Comparison of ENCODE assay signal across 21 cellular contexts in genomic region chr2:237280937-237281336, GRCh38.
DNase-seq lines count a peak whose midpoint lies in the region; ATAC-seq and TF ChIP-seq lines count a peak whose summit lies in the region.
"Had no signal": no experiment of that assay in that cellular context is flagged by ENCODE, and none has a peak within 500 bp of the region (broad histone marks: within the 10 kb centered on the region; RNA-seq: fewer than 3 reads in every experiment).

No MANE protein-coding gene starts in this region.

- H3K36me3 Mint-ChIP-seq in nephron (ENCODE audit: low read depth), result peaks cover 4% of the 10 kb centered on the region
- no peaks in the 10 kb centered on the region for H3K36me3 Mint-ChIP-seq in activated CD4-positive, alpha-beta memory T cell treated with anti-CD3 and anti-CD28 coated beads, Interleukin-2, amount 10 ng/mL, durations not matched to agents 7 days and 5 days (ENCODE audit: low read depth)
- no peaks in the 10 kb centered on the region for H3K36me3 Mint-ChIP-seq in activated CD4-positive, alpha-beta T cell treated with anti-CD3 and anti-CD28 coated beads, Interleukin-2, amount 10 ng/mL, durations not matched to agents 7 days and 5 days (ENCODE audit: low read depth)
- H3K36me3 Mint-ChIP-seq: activated naive CD4-positive, alpha-beta T cell treated with anti-CD3 and anti-CD28 coated beads, Interleukin-2, amount 50 U/mL, for 72 hours; immature natural killer cell had no signal

- H3K18ac ChIP-seq in IMR-90 (ENCODE audit: low read depth, low read length), result peak overlapping the region; percentile 92

- H3K4ac ChIP-seq in IMR-90 (ENCODE audit: low read depth, low read length), result peak overlapping the region; percentile 100

- ATAC-seq in IMR-90 (ENCODE audit: low read depth), result no peak
- no peak for ATAC-seq in HG03025 (IDR thresholded peaks at IDR 0.05; ENCODE audit: low FRiP score, unreplicated experiment)
- ATAC-seq: activated CD4-positive, CD25-positive, alpha-beta regulatory T cell treated with anti-CD3 and anti-CD28 coated beads, Interleukin-2, amount 50 U/mL, for 24 hours; activated naive CD4-positive, alpha-beta T cell treated with anti-CD3 and anti-CD28 coated beads, Interleukin-2, amount 50 U/mL, for 72 hours; stimulated activated naive CD8-positive, alpha-beta T cell treated with anti-CD3 and anti-CD28 coated beads, Interleukin-15, Interleukin-2, amounts not matched to agents 100 U/mL and 50 U/mL, for 24 hours; upper lobe of right lung had no signal

- H2BK15ac ChIP-seq in IMR-90 (ENCODE audit: low read depth, low read length), result peak overlapping the region; percentile 93

- no peak overlapping the region for H2AFZ ChIP-seq in IMR-90 (replicated peaks; ENCODE audit: low read length, poor library complexity)

- dilution Hi-C loops in IMR-90 (cut with HindIII; ENCODE audit: low sequenced_read_pairs, unreplicated experiment), result no loop called here

- H2AK9ac ChIP-seq in IMR-90 (replicated peaks; ENCODE audit: low read depth, low read length, poor library complexity), result peak overlapping the region; percentile 85

- peak overlapping the region; percentile 58 to 92 (median 87) for H3K27ac Mint-ChIP-seq in nephron
- H3K27ac Mint-ChIP-seq in activated CD4-positive, alpha-beta memory T cell treated with anti-CD3 and anti-CD28 coated beads, Interleukin-2, amount 10 ng/mL, durations not matched to agents 7 days and 5 days, result no peak overlapping the region
- H3K27ac Mint-ChIP-seq in activated CD4-positive, alpha-beta T cell treated with anti-CD3 and anti-CD28 coated beads, Interleukin-2, amount 10 ng/mL, durations not matched to agents 7 days and 5 days, result no peak overlapping the region
- H3K27ac Mint-ChIP-seq: activated naive CD4-positive, alpha-beta T cell treated with anti-CD3 and anti-CD28 coated beads, Interleukin-2, amount 50 U/mL, for 72 hours; immature natural killer cell had no signal

- peak overlapping the region; percentile 84 for H3K9ac ChIP-seq in IMR-90 (ENCODE audit: low read depth, low read length)
- no peak overlapping the region for H3K9ac ChIP-seq in subcutaneous abdominal adipose tissue (ENCODE audit: low read length in 5 of 5)

- no peak for TF ChIP-seq CTCF in IMR-90 (conservative IDR thresholded peaks at IDR 0.05; ENCODE audit: low read depth, low read length)
- no peak for TF ChIP-seq CTCF in brain microvascular endothelial cell (IDR thresholded peaks at IDR 0.05; ENCODE audit: low read depth, low read length, missing control alignments)
- no peak for TF ChIP-seq CTCF in nephron (IDR thresholded peaks at IDR 0.05; ENCODE audit: unreplicated experiment in 3 of 3)

- H3K4me1 ChIP-seq in IMR-90 (ENCODE audit: control insufficient read depth, insufficient read depth, low read length) (peaks cover 36% of the 10 kb centered on the region), subcutaneous abdominal adipose tissue (ENCODE audit: control insufficient read depth in 5 of 5, insufficient read depth in 5 of 5, low read length in 5 of 5) (peaks cover 7 to 34% (median 30%) of the 10 kb centered on the region in 5 donors)
- H3K4me1 ChIP-seq: upper lobe of right lung had no signal

- intact Hi-C loops in IMR-90 (cut with micrococcal nuclease), result loop anchor here (1.0 to 2.0 kb wide), 3 partner anchors 24 to 110 kb away; no protein-coding TSS in a partner anchor

- H4K5ac ChIP-seq in IMR-90 (ENCODE audit: low read depth, low read length), result peak overlapping the region; percentile 92

- H3K9me3 Mint-ChIP-seq in nephron, result peaks cover 9% of the 10 kb centered on the region
- no peaks in the 10 kb centered on the region for H3K9me3 Mint-ChIP-seq in activated CD4-positive, alpha-beta memory T cell treated with anti-CD3 and anti-CD28 coated beads, Interleukin-2, amount 10 ng/mL, durations not matched to agents 7 days and 5 days
- H3K9me3 Mint-ChIP-seq in activated CD4-positive, alpha-beta T cell treated with anti-CD3 and anti-CD28 coated beads, Interleukin-2, amount 10 ng/mL, durations not matched to agents 7 days and 5 days, result no peaks in the 10 kb centered on the region
- H3K9me3 Mint-ChIP-seq: activated naive CD4-positive, alpha-beta T cell treated with anti-CD3 and anti-CD28 coated beads, Interleukin-2, amount 50 U/mL, for 72 hours; immature natural killer cell had no signal

- peaks cover 51% of the 10 kb centered on the region for H3K4me1 Mint-ChIP-seq in nephron
- H3K4me1 Mint-ChIP-seq in activated CD4-positive, alpha-beta memory T cell treated with anti-CD3 and anti-CD28 coated beads, Interleukin-2, amount 10 ng/mL, durations not matched to agents 7 days and 5 days, result no peaks in the 10 kb centered on the region
- no peaks in the 10 kb centered on the region for H3K4me1 Mint-ChIP-seq in activated CD4-positive, alpha-beta T cell treated with anti-CD3 and anti-CD28 coated beads, Interleukin-2, amount 10 ng/mL, durations not matched to agents 7 days and 5 days
- H3K4me1 Mint-ChIP-seq: immature natural killer cell had no signal

- H4K91ac ChIP-seq in IMR-90 (ENCODE audit: insufficient read depth, low read depth, low read length), result peak overlapping the region; percentile 100

- H4K20me1 ChIP-seq in IMR-90 (ENCODE audit: insufficient read depth, low read length), result no peaks in the 10 kb centered on the region

- H3K23ac ChIP-seq in IMR-90 (ENCODE audit: low read depth, low read length), result peak overlapping the region; percentile 63

- peak overlapping the region; percentile 93 to 99 for H4K8ac ChIP-seq in IMR-90 (ENCODE audit: low read depth in 2 of 2, low read length in 2 of 2)

- peaks cover 4% of the 10 kb centered on the region for H3K27me3 Mint-ChIP-seq in nephron (ENCODE audit: low read depth)
- H3K27me3 Mint-ChIP-seq in activated CD4-positive, alpha-beta memory T cell treated with anti-CD3 and anti-CD28 coated beads, Interleukin-2, amount 10 ng/mL, durations not matched to agents 7 days and 5 days, result peaks cover 4% of the 10 kb centered on the region
- peaks cover 9% of the 10 kb centered on the region for H3K27me3 Mint-ChIP-seq in activated CD4-positive, alpha-beta T cell treated with anti-CD3 and anti-CD28 coated beads, Interleukin-2, amount 10 ng/mL, durations not matched to agents 7 days and 5 days

- no peak overlapping the region for H3K4me3 Mint-ChIP-seq in nephron
- H3K4me3 Mint-ChIP-seq in activated CD4-positive, alpha-beta memory T cell treated with anti-CD3 and anti-CD28 coated beads, Interleukin-2, amount 10 ng/mL, durations not matched to agents 7 days and 5 days, result no peak overlapping the region
- no peak overlapping the region for H3K4me3 Mint-ChIP-seq in activated CD4-positive, alpha-beta T cell treated with anti-CD3 and anti-CD28 coated beads, Interleukin-2, amount 10 ng/mL, durations not matched to agents 7 days and 5 days
- H3K4me3 Mint-ChIP-seq: immature natural killer cell had no signal

- H2BK5ac ChIP-seq in IMR-90 (ENCODE audit: low read depth, low read length, poor library complexity, severe bottlenecking), result peak overlapping the region; percentile 100

- POLR2A ChIA-PET in IMR-90 (lab: Charles Lee; ENCODE audit: unreplicated experiment), result interaction anchor here (0.5 to 4.2 kb wide), 11 partner anchors 10 to 395 kb away, joined by 3 to 23 read pairs (median 4); no protein-coding TSS in a partner anchor
- POLR2A ChIA-PET in activated CD4-positive, alpha-beta memory T cell treated with anti-CD3 and anti-CD28 coated beads, Interleukin-2, amount 10 ng/mL, durations not matched to agents 7 days and 5 days (lab: Charles Lee), result no interaction called here
- POLR2A ChIA-PET in activated CD4-positive, alpha-beta T cell treated with anti-CD3 and anti-CD28 coated beads, Interleukin-2, amount 10 ng/mL, durations not matched to agents 7 days and 5 days (lab: Charles Lee), result no interaction called here

- H3K4me2 ChIP-seq in IMR-90 (ENCODE audit: low read depth, low read length), result no peak overlapping the region

- H2BK20ac ChIP-seq in IMR-90 (ENCODE audit: low read depth, low read length), result peak overlapping the region; percentile 92

- DNase-seq in IMR-90 (peak; percentile 57), brain microvascular endothelial cell (no peak)
- no peak for DNase-seq in activated CD4-positive, alpha-beta memory T cell treated with anti-CD3 and anti-CD28 coated beads, Interleukin-2, amount 10 ng/mL, durations not matched to agents 7 days and 5 days
- DNase-seq in activated CD4-positive, alpha-beta T cell treated with anti-CD3 and anti-CD28 coated beads, Interleukin-2, amount 10 ng/mL, durations not matched to agents 7 days and 5 days, result no peak
- no peak for DNase-seq in activated naive CD4-positive, alpha-beta T cell treated with anti-CD3 and anti-CD28 coated beads, Interleukin-2, amount 50 U/mL, for 16 hours
- DNase-seq: activated T-cell treated with anti-CD3 and anti-CD28 coated beads, Interleukin-2, amount 50 U/mL, for 48 hours; AML-193; DND-41; immature natural killer cell; left ventricle myocardium superior; NCI-H1092; NCI-H1930; nucleus accumbens; stimulated activated naive CD8-positive, alpha-beta T cell treated with anti-CD3 and anti-CD28 coated beads, Interleukin-15, Interleukin-2, amounts not matched to agents 100 U/mL and 50 U/mL, for 24 hours; upper lobe of right lung had no signal

- H3K4me3 ChIP-seq in IMR-90 (ENCODE audit: insufficient read depth, low read depth, low read length), result no peak overlapping the region
- H3K4me3 ChIP-seq in brain microvascular endothelial cell (ENCODE audit: low read depth, low read length), result no peak overlapping the region
- H3K4me3 ChIP-seq in subcutaneous abdominal adipose tissue (ENCODE audit: low read depth in 1 of 5, low read length in 5 of 5), result no peak overlapping the region
- H3K4me3 ChIP-seq: coronary artery, upper lobe of right lung had no signal

- no peak for TF ChIP-seq RAD21 in IMR-90 (IDR thresholded peaks at IDR 0.05; ENCODE audit: low read length)

- H3K9me1 ChIP-seq in IMR-90 (ENCODE audit: insufficient read depth, low read length), result peaks cover 23% of the 10 kb centered on the region

- peak; percentile 73; the same call in 1 of the 2 replicates for TF ChIP-seq POLR2A in IMR-90 (IDR thresholded peaks at IDR 0.05; ENCODE audit: low read depth, low read length)

- no TSS peak for BruUV-seq in IMR-90 (replicated peaks; lab: Mats Ljungman, UMichigan)

- H2BK120ac ChIP-seq in IMR-90 (ENCODE audit: low read depth, low read length), result peak overlapping the region; percentile 100

- H3K9me3 ChIP-seq in IMR-90 (ENCODE audit: control insufficient read depth, insufficient read depth, low read length) (no peaks in the 10 kb centered on the region), subcutaneous abdominal adipose tissue (ENCODE audit: control insufficient read depth in 5 of 5, low read length in 5 of 5) (no peaks in the 10 kb centered on the region)
- H3K9me3 ChIP-seq: upper lobe of right lung had no signal

- no peaks in the 10 kb centered on the region for H3K27me3 ChIP-seq in IMR-90 (ENCODE audit: control insufficient read depth, insufficient read depth, low read length)
- H3K27me3 ChIP-seq in brain microvascular endothelial cell (replicated peaks), result no peaks in the 10 kb centered on the region
- no peaks in the 10 kb centered on the region for H3K27me3 ChIP-seq in subcutaneous abdominal adipose tissue (ENCODE audit: control insufficient read depth in 5 of 5, insufficient read depth in 4 of 5, low read length in 5 of 5)
- H3K27me3 ChIP-seq: upper lobe of right lung had no signal

- H3K27ac ChIP-seq in IMR-90 (ENCODE audit: insufficient read depth, low read length), result peak overlapping the region; percentile 97
- H3K27ac ChIP-seq in brain microvascular endothelial cell, result peak overlapping the region; percentile 98
- peak overlapping the region; percentile 38 for H3K27ac ChIP-seq in subcutaneous abdominal adipose tissue (ENCODE audit: low read depth, low read length)

- peak overlapping the region; percentile 99 for H2AK5ac ChIP-seq in IMR-90 (ENCODE audit: low read depth, low read length)

- H3K14ac ChIP-seq in IMR-90 (replicated peaks; ENCODE audit: low read depth, low read length), result peak overlapping the region; percentile 97

- peak overlapping the region; percentile 97 for H3K56ac ChIP-seq in IMR-90 (ENCODE audit: extremely low read depth, insufficient read depth, low read length)

- peaks cover 0 to 27% of the 10 kb centered on the region in 2 experiments; a peak in 2 of 4 replicates for H3K79me1 ChIP-seq in IMR-90 (ENCODE audit: low read depth in 1 of 2, low read length in 2 of 2)

- CTCF ChIA-PET in IMR-90 (lab: Yijun Ruan, JAX), result interaction anchor here (0.7 to 1.2 kb wide), 6 partner anchors 10 to 106 kb away, joined by 3 to 5 read pairs (median 3); no protein-coding TSS in a partner anchor
- CTCF ChIA-PET in activated CD4-positive, alpha-beta memory T cell treated with anti-CD3 and anti-CD28 coated beads, Interleukin-2, amount 10 ng/mL, durations not matched to agents 7 days and 5 days (lab: Charles Lee), result interaction anchor here (1.2 kb wide), 1 partner anchor 408 kb away, joined by 4 read pairs; no protein-coding TSS in a partner anchor
- CTCF ChIA-PET in activated CD4-positive, alpha-beta T cell treated with anti-CD3 and anti-CD28 coated beads, Interleukin-2, amount 10 ng/mL, durations not matched to agents 7 days and 5 days (lab: Charles Lee), result no interaction called here

- in situ Hi-C loops in IMR-90 (cut with MboI; ENCODE audit: low sequenced_read_pairs) (no loop called here), brain microvascular endothelial cell (cut with HindIII; ENCODE audit: low pct_ligation_motif_present, low sequenced_read_pairs) (no loop called here)

- no peaks in the 10 kb centered on the region for H3K36me3 ChIP-seq in IMR-90 (ENCODE audit: control insufficient read depth, insufficient read depth, low read length)
- no peaks in the 10 kb centered on the region for H3K36me3 ChIP-seq in brain microvascular endothelial cell (replicated peaks)
- H3K36me3 ChIP-seq in subcutaneous abdominal adipose tissue (ENCODE audit: control insufficient read depth in 5 of 5, insufficient read depth in 5 of 5, low read length in 5 of 5), result no peaks in the 10 kb centered on the region
- H3K36me3 ChIP-seq: upper lobe of right lung had no signal

- WGBS in IMR-90 (ENCODE audit: extremely low coverage in 2 of 2, insufficient read length in 1 of 2), 2 experiments, result 35% methylated on average over 2 of the region's 8 CpGs; no CpG with 5 or more reads in 1 of the 2 experiments

Comparison
In these comparisons a context has a peak if more than half of its experiments do, and no peak if none do; other contexts are left out.
1. H3K27ac ChIP-seq: peak in every context shown above with its lines; median percentile 98 in brain microvascular endothelial cell; 97 in IMR-90; 38 in subcutaneous abdominal adipose tissue.
2. H3K27ac Mint-ChIP-seq: peak in nephron (3 of 3); none in activated CD4-positive, alpha-beta memory T cell treated with anti-CD3 and anti-CD28 coated beads, Interleukin-2, amount 10 ng/mL, durations not matched to agents 7 days and 5 days (single experiment) and activated CD4-positive, alpha-beta T cell treated with anti-CD3 and anti-CD28 coated beads, Interleukin-2, amount 10 ng/mL, durations not matched to agents 7 days and 5 days (single experiment).